ENCODE assay signal across 9 cellular contexts in the genomic region with DNA sequence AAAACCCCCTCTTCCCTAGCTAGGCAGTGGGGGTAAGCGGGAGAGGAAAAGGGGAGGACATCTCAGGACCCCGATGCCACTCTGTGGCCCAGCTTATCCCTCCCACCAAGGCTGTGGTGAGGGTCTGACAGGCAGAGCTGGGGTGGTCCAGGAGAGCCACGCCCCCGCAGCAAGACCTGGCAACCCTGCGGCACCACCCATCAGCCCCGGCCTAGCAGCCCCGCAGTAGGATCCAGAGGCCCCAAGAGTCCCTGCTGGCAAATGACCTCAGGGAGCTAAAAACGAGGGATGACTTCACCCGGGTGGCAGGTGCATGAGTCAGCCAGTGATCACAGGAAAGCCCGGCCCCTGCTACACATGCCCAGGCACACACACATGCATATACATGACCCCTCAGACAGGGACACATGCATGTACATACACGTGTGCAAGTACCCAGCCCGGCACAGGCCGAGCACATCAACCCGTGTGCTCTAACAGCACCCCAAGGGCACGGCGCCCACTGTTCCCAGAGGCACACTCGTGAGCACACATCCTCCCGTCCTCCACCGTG. TPM values are rescaled to one million over a fixed set of nuclear protein-coding genes. Genes with fewer than 3 reads are reported as not detected.
A peak's percentile ranks its signal among the peaks of the same experiment; 100 is the strongest.
DNase-seq lines count a peak whose midpoint lies in the region; ATAC-seq and TF ChIP-seq lines count a peak whose summit lies in the region.
"Had no signal": no experiment of that assay in that cellular context is flagged by ENCODE, and none has a peak within 500 bp of the region (broad histone marks: within the 10 kb centered on the region; RNA-seq: fewer than 3 reads in every experiment).

No MANE protein-coding gene starts in this region.

- peak overlapping the region; percentile 99 to 100 for H3K27ac ChIP-seq in thoracic aorta

- intact Hi-C loops in activated CD4-positive, alpha-beta T cell treated with anti-CD3 and anti-CD28 coated beads, Interleukin-2, amount 10 ng/mL, durations not matched to agents 24 days and 14 days (cut with micrococcal nuclease): no loop called here
- intact Hi-C loops in Right ventricle myocardium inferior (cut with DNase I): loop anchor here (2.0 kb wide), 1 partner anchor 17 kb away; no protein-coding TSS in a partner anchor

- H3K36me3 Mint-ChIP-seq in activated CD4-positive, alpha-beta T cell treated with anti-CD3 and anti-CD28 coated beads, Interleukin-2, amount 10 ng/mL, durations not matched to agents 24 days and 14 days (ENCODE audit: low read depth): no peaks in the 10 kb centered on the region

- peaks cover 30 to 69% of the 10 kb centered on the region in 2 donors for H3K4me1 ChIP-seq in thoracic aorta (ENCODE audit: control insufficient read depth in 1 of 2, low read depth in 2 of 2)

- peaks cover 20% of the 10 kb centered on the region for H3K36me3 ChIP-seq in thoracic aorta

- H3K27me3 Mint-ChIP-seq in activated CD4-positive, alpha-beta T cell treated with anti-CD3 and anti-CD28 coated beads, Interleukin-2, amount 10 ng/mL, durations not matched to agents 24 days and 14 days: peaks cover 3% of the 10 kb centered on the region
- H3K27me3 Mint-ChIP-seq: CD4-positive, alpha-beta T cell had no signal

- no peaks in the 10 kb centered on the region for H3K4me1 Mint-ChIP-seq in activated CD4-positive, alpha-beta T cell treated with anti-CD3 and anti-CD28 coated beads, Interleukin-2, amount 10 ng/mL, durations not matched to agents 24 days and 14 days

- H3K27me3 ChIP-seq in thoracic aorta (replicated peaks; ENCODE audit: insufficient read depth): no peaks in the 10 kb centered on the region

- peak; percentile 40 for DNase-seq in activated CD4-positive, alpha-beta T cell treated with anti-CD3 and anti-CD28 coated beads for 48 hours
- no peak for DNase-seq in activated CD4-positive, alpha-beta T cell treated with anti-CD3 and anti-CD28 coated beads, Interleukin-2, amount 10 ng/mL, durations not matched to agents 24 days and 14 days
- DNase-seq in SW 1271 (lab: John Stamatoyannopoulos, UW) (peak; percentile 38 to 63), Right ventricle myocardium inferior (ENCODE audit: missing footprints) (peak; percentile 71), thoracic aorta (ENCODE audit: low spot score) (peak; percentile 54), NCI-H1105 treated with DMSO at 0.1 percent for 48 hours (lab: John Stamatoyannopoulos, UW) (no peak), NCI-H82 (lab: John Stamatoyannopoulos, UW) (no peak)
- DNase-seq: CD4-positive, alpha-beta T cell had no signal

- H3K4me3 ChIP-seq in thoracic aorta: peak overlapping the region; percentile 98

- no peak overlapping the region for H3K4me3 Mint-ChIP-seq in activated CD4-positive, alpha-beta T cell treated with anti-CD3 and anti-CD28 coated beads, Interleukin-2, amount 10 ng/mL, durations not matched to agents 24 days and 14 days

- H3K9me3 Mint-ChIP-seq in activated CD4-positive, alpha-beta T cell treated with anti-CD3 and anti-CD28 coated beads, Interleukin-2, amount 10 ng/mL, durations not matched to agents 24 days and 14 days: no peaks in the 10 kb centered on the region
- H3K9me3 Mint-ChIP-seq: CD4-positive, alpha-beta T cell had no signal

- TF ChIP-seq CTCF in thoracic aorta (IDR thresholded peaks at IDR 0.05): no peak

- no peak overlapping the region for H3K27ac Mint-ChIP-seq in activated CD4-positive, alpha-beta T cell treated with anti-CD3 and anti-CD28 coated beads, Interleukin-2, amount 10 ng/mL, durations not matched to agents 24 days and 14 days
- H3K27ac Mint-ChIP-seq: CD4-positive, alpha-beta T cell had no signal

- peak; percentile 56 for ATAC-seq in Right ventricle myocardium inferior
- ATAC-seq in thoracic aorta (ENCODE audit: insufficient number of reproducible peaks, low FRiP score, low read depth): peak; percentile 61
- no peak for ATAC-seq in GM19395 (IDR thresholded peaks at IDR 0.05; ENCODE audit: unreplicated experiment)

- H3K9me3 ChIP-seq in thoracic aorta: no peaks in the 10 kb centered on the region

RNA-seq across cellular contexts. Expression of gene ARVCF, which starts 32.3 kb away (rescaled TPM):
- 2.6 and 4.1 TPM in 2 replicates for total RNA-seq in activated CD4-positive, alpha-beta T cell treated with anti-CD3 and anti-CD28 coated beads, Interleukin-2, amount 10 ng/mL, durations not matched to agents 24 days and 14 days
- total RNA-seq in Right ventricle myocardium inferior (30.5 TPM), thoracic aorta (100 to 1,000 TPM in 1 of 2 donors, 10 to 100 TPM in 1; 95.0 to 165 TPM)

RNA-seq across cellular contexts. Expression of gene TANGO2, which starts 36.6 kb away (rescaled TPM):
- 27.1 and 31.5 TPM in 2 replicates for total RNA-seq in activated CD4-positive, alpha-beta T cell treated with anti-CD3 and anti-CD28 coated beads, Interleukin-2, amount 10 ng/mL, durations not matched to agents 24 days and 14 days
- 54.6 TPM for total RNA-seq in Right ventricle myocardium inferior
- total RNA-seq in thoracic aorta: 100 to 1,000 TPM in 1 of 2 donors, 10 to 100 TPM in 1; 48.7 to 109 TPM

RNA-seq across cellular contexts. Expression of gene TXNRD2, which starts 42.7 kb away (rescaled TPM):
- total RNA-seq in activated CD4-positive, alpha-beta T cell treated with anti-CD3 and anti-CD28 coated beads, Interleukin-2, amount 10 ng/mL, durations not matched to agents 24 days and 14 days: 18.4 and 23.5 TPM in 2 replicates
- total RNA-seq in Right ventricle myocardium inferior (40.9 TPM), thoracic aorta (10 to 100 TPM; 27.4 to 37.6 TPM)

RNA-seq across cellular contexts. Expression of gene COMT, which starts 42.7 kb away (rescaled TPM):
- total RNA-seq in activated CD4-positive, alpha-beta T cell treated with anti-CD3 and anti-CD28 coated beads, Interleukin-2, amount 10 ng/mL, durations not matched to agents 24 days and 14 days: 104 and 110 TPM in 2 replicates
- total RNA-seq in Right ventricle myocardium inferior (104 TPM), thoracic aorta (100 to 1,000 TPM; 230 to 300 TPM)

Comparison
In these comparisons a context has a peak if more than half of its experiments do, and no peak if none do; other contexts are left out.
1. DNase-seq: peak in activated CD4-positive, alpha-beta T cell treated with anti-CD3 and anti-CD28 coated beads for 48 hours (single experiment), SW 1271 (2 of 2), Right ventricle myocardium inferior (single experiment) and thoracic aorta (single experiment); none in activated CD4-positive, alpha-beta T cell treated with anti-CD3 and anti-CD28 coated beads, Interleukin-2, amount 10 ng/mL, durations not matched to agents 24 days and 14 days (single experiment), NCI-H1105 treated with DMSO at 0.1 percent for 48 hours (single experiment) and NCI-H82 (single experiment).